29 cellular contexts compared by ENCODE assay signal in the genomic region with DNA sequence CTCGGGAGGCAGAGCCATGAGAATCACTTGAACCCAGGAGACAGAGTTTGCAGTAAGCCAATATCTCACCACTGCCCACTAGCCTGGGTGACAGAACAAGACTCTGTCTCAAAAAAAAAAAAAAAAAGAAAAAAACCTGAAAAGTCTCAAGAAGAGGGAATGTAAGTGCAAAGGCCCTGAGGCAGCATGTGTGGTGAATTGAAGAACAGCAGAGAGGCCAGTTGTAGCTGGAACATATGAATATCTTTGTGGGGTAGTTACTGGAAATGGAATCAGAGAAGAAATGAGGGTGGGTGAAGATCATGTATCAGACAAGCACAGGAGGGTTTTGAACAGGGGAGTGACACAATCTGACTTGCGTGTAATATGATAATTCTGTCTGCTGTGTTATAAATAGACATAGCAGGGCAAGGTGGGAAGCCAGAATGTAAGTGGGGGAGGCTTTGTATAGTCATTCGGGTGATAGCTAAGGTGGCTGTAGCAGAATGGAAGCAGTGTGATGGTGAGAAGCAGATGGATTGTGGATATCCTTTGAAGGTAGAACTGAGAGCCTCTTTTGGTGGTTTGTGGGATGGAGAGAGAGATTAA. TPM values are rescaled to one million over a fixed set of nuclear protein-coding genes. Genes with fewer than 3 reads are reported as not detected.
"Had no signal": no experiment of that assay in that cellular context is flagged by ENCODE, and none has a peak within 500 bp of the region (broad histone marks: within the 10 kb centered on the region; RNA-seq: fewer than 3 reads in every experiment).

No MANE protein-coding gene starts in this region.

- H3K27ac ChIP-seq: neutrophil, pancreas, prostate gland, right lobe of liver, sigmoid colon, suprapubic skin, testis, tibial nerve, upper lobe of left lung, vagina had no signal

- ATAC-seq: naive thymus-derived CD8-positive, alpha-beta T cell; natural killer cell treated with Interleukin-12 subunit alpha and Interleukin-12 subunit beta and Interleukin-15 and Interleukin-18, amount 100 ng/mL, for 72 hours; pancreas; right cardiac atrium; right lobe of liver; stimulated activated memory B cell treated with anti-CD40 and anti-IgM and Interleukin-4, amounts not matched to agents 10 μg/mL and 1 μg/mL and 100 μg/mL, for 72 hours; stimulated activated naive CD8-positive, alpha-beta T cell treated with anti-CD3 and anti-CD28 coated beads, Interleukin-15, amount 100 ng/mL, for 72 hours; stimulated activated naive CD8-positive, alpha-beta T cell treated with anti-CD3 and anti-CD28 coated beads, Interleukin-15, Interleukin-2, amounts not matched to agents 100 U/mL and 50 U/mL, for 24 hours had no signal

- H3K27me3 ChIP-seq: pancreas, right lobe of liver, sigmoid colon, suprapubic skin, testis, tibial nerve, upper lobe of left lung, vagina had no signal

- H3K27me3 Mint-ChIP-seq: stimulated activated memory B cell treated with anti-CD40 and anti-IgM and Interleukin-4, amounts not matched to agents 10 μg/mL and 1 μg/mL and 100 μg/mL, for 72 hours; stimulated activated naive CD8-positive, alpha-beta T cell treated with anti-CD3 and anti-CD28 coated beads, Interleukin-15, amount 100 ng/mL, for 72 hours had no signal

- H3K9me3 Mint-ChIP-seq: nephron progenitor cell had no signal

- H3K9me3 ChIP-seq: neutrophil, pancreas, prostate gland, right lobe of liver, sigmoid colon, suprapubic skin, testis, tibial nerve, upper lobe of left lung, vagina had no signal

- H3K4me1 Mint-ChIP-seq: naive thymus-derived CD8-positive, alpha-beta T cell; neural crest cell; stimulated activated memory B cell treated with anti-CD40 and anti-IgM and Interleukin-4, amounts not matched to agents 10 μg/mL and 1 μg/mL and 100 μg/mL, for 72 hours; stimulated activated naive CD8-positive, alpha-beta T cell treated with anti-CD3 and anti-CD28 coated beads, Interleukin-15, amount 100 ng/mL, for 72 hours had no signal

- H3K27ac Mint-ChIP-seq: naive thymus-derived CD8-positive, alpha-beta T cell; natural killer cell treated with Interleukin-12 subunit alpha and Interleukin-12 subunit beta and Interleukin-15 and Interleukin-18, amount 100 ng/mL, for 72 hours; nephron progenitor cell; stimulated activated memory B cell treated with anti-CD40 and anti-IgM and Interleukin-4, amounts not matched to agents 10 μg/mL and 1 μg/mL and 100 μg/mL, for 72 hours had no signal

- H3K4me3 ChIP-seq: pancreas, prostate gland, right lobe of liver, sigmoid colon, suprapubic skin, tibial nerve, upper lobe of left lung, vagina had no signal

- FAIRE-seq: pancreas, small intestine, urothelium cell line had no signal

- H3K36me3 ChIP-seq: neutrophil, pancreas, prostate gland, right lobe of liver, sigmoid colon, suprapubic skin, tibial nerve, upper lobe of left lung, vagina had no signal

- H3K4me3 Mint-ChIP-seq: naive thymus-derived CD8-positive, alpha-beta T cell; natural killer cell treated with Interleukin-12 subunit alpha and Interleukin-12 subunit beta and Interleukin-15 and Interleukin-18, amount 100 ng/mL, for 72 hours; nephron progenitor cell; neural crest cell; stimulated activated memory B cell treated with anti-CD40 and anti-IgM and Interleukin-4, amounts not matched to agents 10 μg/mL and 1 μg/mL and 100 μg/mL, for 72 hours; stimulated activated naive CD8-positive, alpha-beta T cell treated with anti-CD3 and anti-CD28 coated beads, Interleukin-15, amount 100 ng/mL, for 72 hours had no signal

- H3K4me1 ChIP-seq: pancreas, prostate gland, right lobe of liver, sigmoid colon, suprapubic skin, testis, tibial nerve, upper lobe of left lung, vagina had no signal

- DNase-seq: naive thymus-derived CD8-positive, alpha-beta T cell; nephron progenitor cell; nucleus accumbens; pancreas; right cardiac atrium; right lobe of liver; sigmoid colon; small intestine; stimulated activated CD4-positive, alpha-beta T cell treated with anti-CD3 and anti-CD28 coated beads, Interleukin-15, amount 100 ng/mL, for 24 hours; stimulated activated CD4-positive, alpha-beta T cell treated with anti-CD3 and anti-CD28 coated beads, Interleukin-2, amount 100 ng/mL, for 24 hours; stimulated activated CD4-positive, alpha-beta T cell treated with anti-CD3 and anti-CD28 coated beads, Interleukin-2, amount 100 ng/mL, for 48 hours; stimulated activated CD4-positive, alpha-beta T cell treated with anti-CD3 and anti-CD28 coated beads, Interleukin-4, amount 100 ng/mL, for 4 hours; stimulated activated CD8-positive, alpha-beta memory T cell treated with anti-CD3 and anti-CD28 coated beads, Interleukin-4, amount 100 ng/mL, for 48 hours; stimulated activated naive CD4-positive, alpha-beta T cell; stimulated activated naive CD8-positive, alpha-beta T cell treated with anti-CD3 and anti-CD28 coated beads, Interleukin-15, amount 100 ng/mL, for 72 hours; stimulated activated naive CD8-positive, alpha-beta T cell treated with anti-CD3 and anti-CD28 coated beads, Interleukin-15, Interleukin-2, amounts not matched to agents 100 U/mL and 50 U/mL, for 24 hours; substantia nigra; testis; trophoblast cell; upper lobe of left lung had no signal

RNA-seq across cellular contexts. Expression of gene ITGA8, which starts 45.2 kb away (rescaled TPM):
- total RNA-seq: naive thymus-derived CD8-positive, alpha-beta T cell; natural killer cell treated with Interleukin-12 subunit alpha and Interleukin-12 subunit beta and Interleukin-15 and Interleukin-18, amount 100 ng/mL, for 72 hours had no signal
- polyA plus RNA-seq: naive thymus-derived CD8-positive, alpha-beta T cell had no signal
